In the genomic region with DNA sequence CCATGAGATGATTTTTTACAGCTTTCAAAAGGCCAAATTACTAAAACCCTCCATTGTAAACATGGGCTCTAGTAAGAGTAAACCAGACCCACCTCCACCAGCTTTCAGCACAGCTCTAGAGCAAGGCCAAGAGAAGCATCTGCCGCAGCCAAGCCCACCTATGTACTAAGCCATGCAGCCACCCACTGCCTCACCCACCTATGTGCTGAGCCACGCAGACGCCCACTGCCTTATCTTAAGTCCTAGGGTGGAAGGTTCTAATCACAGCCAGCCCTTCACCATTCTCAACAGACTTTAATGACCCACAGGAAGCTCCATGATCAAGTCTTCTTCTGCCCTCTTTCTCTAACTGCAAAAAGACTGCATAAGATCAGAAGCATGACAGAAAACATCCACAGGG, we compare ENCODE assay signal across 34 cellular contexts.
"Had no signal": no experiment of that assay in that cellular context is flagged by ENCODE, and none has a peak within 500 bp of the region (broad histone marks: within the 10 kb centered on the region; RNA-seq: fewer than 3 reads in every experiment).

No MANE protein-coding gene starts in this region.

- H3K4me3 ChIP-seq: ascending aorta, breast epithelium, cardiac muscle cell, coronary artery, dorsolateral prefrontal cortex had no signal

- H3K9me3 Mint-ChIP-seq: activated CD4-positive, alpha-beta memory T cell treated with anti-CD3 and anti-CD28 coated beads for 36 hours; activated CD4-positive, alpha-beta T cell treated with anti-CD3 and anti-CD28 coated beads, Interleukin-2, amount 10 ng/mL, durations not matched to agents 24 days and 14 days; activated naive CD4-positive, alpha-beta T cell treated with anti-CD3 and anti-CD28 coated beads, Interleukin-2, amount 10 ng/mL, durations not matched to agents 7 days and 5 days; activated naive CD4-positive, alpha-beta T cell treated with anti-CD3 and anti-CD28 coated beads, Interleukin-2, amount 50 U/mL, for 72 hours; activated naive CD8-positive, alpha-beta T cell treated with anti-CD3 and anti-CD28 coated beads, Interleukin-2, amount 10 ng/mL, durations not matched to agents 7 days and 5 days; activated T-helper 1 cell treated with anti-CD3 and anti-CD28 coated beads, Interleukin-12 subunit alpha, Interleukin-12 subunit beta, Interleukin-2, Interleukin-4 antibody, amounts not matched to agents 30 ng/mL and 10 ng/mL and 1 ng/mL, durations not matched to agents 14 hours and 24 hours and 36 hours; activated T-helper 2 cell treated with anti-CD3 and anti-CD28 coated beads, Interferon-gamma antibody, Interleukin-2, Interleukin-4, amounts not matched to agents 10 μg/mL and 5 μg/mL and 100 μg/mL, durations not matched to agents 14 hours and 24 hours and 36 hours; dendritic cell treated with granulocyte-macrophage colony-stimulating factor and Interleukin-4, amounts not matched to agents 40 ng/mL and 50 ng/mL, for 4 days; T-helper 2 cell treated with Interferon-gamma antibody and Interleukin-4, amounts not matched to agents 5 μg/mL and 100 μg/mL, for 36 hours had no signal

- H3K27ac ChIP-seq: cardiac muscle cell, dorsolateral prefrontal cortex had no signal

- H3K36me3 Mint-ChIP-seq: activated CD4-positive, alpha-beta memory T cell treated with anti-CD3 and anti-CD28 coated beads for 36 hours; activated naive CD4-positive, alpha-beta T cell treated with anti-CD3 and anti-CD28 coated beads, Interleukin-2, amount 10 ng/mL, durations not matched to agents 7 days and 5 days; brain had no signal

- FAIRE-seq: frontal cortex had no signal

- DNase-seq: activated CD4-positive, alpha-beta memory T cell treated with anti-CD3 and anti-CD28 coated beads for 36 hours; activated CD4-positive, alpha-beta T cell treated with anti-CD3 and anti-CD28 coated beads for 36 hours; activated CD4-positive, alpha-beta T cell treated with anti-CD3 and anti-CD28 coated beads, Interleukin-2, amount 10 ng/mL, durations not matched to agents 24 days and 14 days; activated CD4-positive, CD25-positive, alpha-beta regulatory T cell; activated CD4-positive, CD25-positive, alpha-beta regulatory T cell treated with anti-CD3 and anti-CD28 coated beads, Interleukin-2, amount 50 U/mL, for 72 hours; activated CD8-positive, alpha-beta memory T cell treated with anti-CD3 and anti-CD28 coated beads, Interleukin-2, amount 10 ng/mL, durations not matched to agents 7 days and 5 days; activated CD8-positive, alpha-beta memory T cell treated with anti-CD3 and anti-CD28 coated beads, Interleukin-2, amount 50 U/mL, for 4 hours; activated CD8-positive, alpha-beta T cell treated with anti-CD3 and anti-CD28 coated beads, Interleukin-2, amount 10 ng/mL, durations not matched to agents 7 days and 5 days; activated effector memory CD4-positive, alpha-beta T cell treated with anti-CD3 and anti-CD28 coated beads, Interleukin-2, amount 50 U/mL, for 16 hours; activated naive CD4-positive, alpha-beta T cell treated with anti-CD3 and anti-CD28 coated beads, Interleukin-2, amount 10 ng/mL, durations not matched to agents 7 days and 5 days; activated naive CD8-positive, alpha-beta T cell treated with anti-CD3 and anti-CD28 coated beads, Interleukin-2, amount 10 ng/mL, durations not matched to agents 7 days and 5 days; activated T-cell treated with anti-CD3 and anti-CD28 coated beads, Interleukin-2, amount 50 U/mL, for 1 hour; activated T-cell treated with anti-CD3 and anti-CD28 coated beads, Interleukin-2, amount 50 U/mL, for 48 hours; central memory CD4-positive, alpha-beta T cell; cerebellar nuclear complex; dorsolateral prefrontal cortex; effector memory CD4-positive, alpha-beta T cell; endodermal cell; foreskin fibroblast; T-helper 1 cell; T-helper 17 cell; T1000 had no signal

- H3K9me3 ChIP-seq: ascending aorta, breast epithelium had no signal

- ATAC-seq: activated CD4-positive, alpha-beta T cell treated with anti-CD3 and anti-CD28 coated beads for 36 hours; activated CD8-positive, alpha-beta memory T cell treated with anti-CD3 and anti-CD28 coated beads, Interleukin-2, amount 10 ng/mL, durations not matched to agents 7 days and 5 days; activated CD8-positive, alpha-beta T cell treated with anti-CD3 and anti-CD28 coated beads, Interleukin-2, amount 10 ng/mL, durations not matched to agents 7 days and 5 days; activated naive CD4-positive, alpha-beta T cell treated with anti-CD3 and anti-CD28 coated beads, Interleukin-2, amount 50 U/mL, for 72 hours; esophagus mucosa; T-helper 17 cell had no signal

- H3K27me3 Mint-ChIP-seq: activated CD4-positive, alpha-beta memory T cell treated with anti-CD3 and anti-CD28 coated beads for 36 hours; activated CD4-positive, alpha-beta T cell treated with anti-CD3 and anti-CD28 coated beads for 36 hours; activated CD4-positive, alpha-beta T cell treated with anti-CD3 and anti-CD28 coated beads, Interleukin-2, amount 10 ng/mL, durations not matched to agents 24 days and 14 days; activated CD8-positive, alpha-beta memory T cell treated with anti-CD3 and anti-CD28 coated beads, Interleukin-2, amount 10 ng/mL, durations not matched to agents 7 days and 5 days; activated naive CD4-positive, alpha-beta T cell treated with anti-CD3 and anti-CD28 coated beads, Interleukin-2, amount 10 ng/mL, durations not matched to agents 7 days and 5 days; activated naive CD8-positive, alpha-beta T cell treated with anti-CD3 and anti-CD28 coated beads, Interleukin-2, amount 10 ng/mL, durations not matched to agents 7 days and 5 days; dendritic cell treated with granulocyte-macrophage colony-stimulating factor and Interleukin-4, amounts not matched to agents 40 ng/mL and 50 ng/mL, for 4 days; T-helper 17 cell had no signal

- H3K4me1 Mint-ChIP-seq: brain, endodermal cell had no signal

- H3K27me3 ChIP-seq: ascending aorta, breast epithelium, cardiac muscle cell had no signal

- H3K4me3 Mint-ChIP-seq: activated CD4-positive, alpha-beta memory T cell treated with anti-CD3 and anti-CD28 coated beads for 36 hours; activated CD4-positive, alpha-beta T cell treated with anti-CD3 and anti-CD28 coated beads for 36 hours; activated CD4-positive, alpha-beta T cell treated with anti-CD3 and anti-CD28 coated beads, Interleukin-2, amount 10 ng/mL, durations not matched to agents 24 days and 14 days; activated CD8-positive, alpha-beta memory T cell treated with anti-CD3 and anti-CD28 coated beads, Interleukin-2, amount 10 ng/mL, durations not matched to agents 7 days and 5 days; activated CD8-positive, alpha-beta T cell treated with anti-CD3 and anti-CD28 coated beads, Interleukin-2, amount 10 ng/mL, durations not matched to agents 7 days and 5 days; activated naive CD4-positive, alpha-beta T cell treated with anti-CD3 and anti-CD28 coated beads, Interleukin-2, amount 10 ng/mL, durations not matched to agents 7 days and 5 days; activated naive CD8-positive, alpha-beta T cell treated with anti-CD3 and anti-CD28 coated beads, Interleukin-2, amount 10 ng/mL, durations not matched to agents 7 days and 5 days; activated T-helper 1 cell treated with anti-CD3 and anti-CD28 coated beads, Interleukin-12 subunit alpha, Interleukin-12 subunit beta, Interleukin-2, Interleukin-4 antibody, amounts not matched to agents 30 ng/mL and 10 ng/mL and 1 ng/mL, durations not matched to agents 14 hours and 24 hours and 36 hours; brain; dendritic cell treated with granulocyte-macrophage colony-stimulating factor and Interleukin-4, amounts not matched to agents 40 ng/mL and 50 ng/mL, for 4 days; endodermal cell; T-helper 17 cell; T-helper 2 cell treated with Interferon-gamma antibody and Interleukin-4, amounts not matched to agents 5 μg/mL and 100 μg/mL, for 36 hours had no signal

- H3K27ac Mint-ChIP-seq: activated CD4-positive, alpha-beta memory T cell treated with anti-CD3 and anti-CD28 coated beads for 36 hours; activated CD4-positive, alpha-beta T cell treated with anti-CD3 and anti-CD28 coated beads for 36 hours; activated CD4-positive, alpha-beta T cell treated with anti-CD3 and anti-CD28 coated beads, Interleukin-2, amount 10 ng/mL, durations not matched to agents 24 days and 14 days; activated CD8-positive, alpha-beta memory T cell treated with anti-CD3 and anti-CD28 coated beads, Interleukin-2, amount 10 ng/mL, durations not matched to agents 7 days and 5 days; activated CD8-positive, alpha-beta T cell treated with anti-CD3 and anti-CD28 coated beads, Interleukin-2, amount 10 ng/mL, durations not matched to agents 7 days and 5 days; activated naive CD4-positive, alpha-beta T cell treated with anti-CD3 and anti-CD28 coated beads, Interleukin-2, amount 10 ng/mL, durations not matched to agents 7 days and 5 days; activated naive CD4-positive, alpha-beta T cell treated with anti-CD3 and anti-CD28 coated beads, Interleukin-2, amount 50 U/mL, for 72 hours; activated naive CD8-positive, alpha-beta T cell treated with anti-CD3 and anti-CD28 coated beads, Interleukin-2, amount 10 ng/mL, durations not matched to agents 7 days and 5 days; activated T-helper 1 cell treated with anti-CD3 and anti-CD28 coated beads, Interleukin-12 subunit alpha, Interleukin-12 subunit beta, Interleukin-2, Interleukin-4 antibody, amounts not matched to agents 30 ng/mL and 10 ng/mL and 1 ng/mL, durations not matched to agents 14 hours and 24 hours and 36 hours; activated T-helper 2 cell treated with anti-CD3 and anti-CD28 coated beads, Interferon-gamma antibody, Interleukin-2, Interleukin-4, amounts not matched to agents 10 μg/mL and 5 μg/mL and 100 μg/mL, durations not matched to agents 14 hours and 24 hours and 36 hours; brain; dendritic cell treated with granulocyte-macrophage colony-stimulating factor and Interleukin-4, amounts not matched to agents 40 ng/mL and 50 ng/mL, for 4 days; endodermal cell; T-helper 17 cell; T-helper 2 cell treated with Interferon-gamma antibody and Interleukin-4, amounts not matched to agents 5 μg/mL and 100 μg/mL, for 36 hours had no signal

- H3K4me1 ChIP-seq: breast epithelium had no signal

- H3K36me3 ChIP-seq: ascending aorta, breast epithelium, cardiac muscle cell had no signal
